ENCODE assay signal across 30 cellular contexts in the genomic region with DNA sequence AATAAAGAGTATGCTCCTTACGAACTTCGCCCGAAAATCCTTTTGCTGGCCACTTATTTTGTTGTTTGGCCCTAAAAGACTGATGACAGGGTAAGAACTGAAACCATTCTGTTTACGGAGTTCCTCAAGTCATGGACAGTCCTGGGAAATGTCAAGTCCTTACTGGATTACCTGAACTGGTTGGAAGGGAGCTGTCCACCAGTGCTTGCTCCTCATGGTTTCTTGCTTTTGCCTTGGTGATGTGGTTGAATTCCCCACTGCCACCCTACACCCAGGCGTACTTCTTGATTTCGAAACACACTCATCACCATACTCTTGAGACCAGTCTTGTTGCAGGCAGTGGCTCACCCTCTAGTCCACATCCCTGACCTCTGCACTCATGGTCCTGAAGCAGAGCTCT.
"Had no signal": no experiment of that assay in that cellular context is flagged by ENCODE, and none has a peak within 500 bp of the region (broad histone marks: within the 10 kb centered on the region; RNA-seq: fewer than 3 reads in every experiment).

No MANE protein-coding gene starts in this region.

- DNase-seq: hypothalamus; immature natural killer cell; kidney; left colon; left lung; lower lobe of right lung; mammary epithelial cell; mesendoderm; naive B cell; natural killer cell; nephron progenitor cell; occipital lobe; stimulated activated CD4-positive, alpha-beta T cell treated with anti-CD3 and anti-CD28 coated beads, Interleukin-12 subunit alpha, Interleukin-12 subunit beta, amount 100 ng/mL, for 4 hours; stimulated activated CD4-positive, alpha-beta T cell treated with anti-CD3 and anti-CD28 coated beads, Interleukin-15, amount 100 ng/mL, for 24 hours; stimulated activated CD4-positive, alpha-beta T cell treated with anti-CD3 and anti-CD28 coated beads, Interleukin-2, amount 100 ng/mL, for 24 hours; stimulated activated CD4-positive, alpha-beta T cell treated with anti-CD3 and anti-CD28 coated beads, Interleukin-4, amount 100 ng/mL, for 1 hour; stimulated activated naive B cell treated with anti-CD40 and anti-IgM and Interleukin-4, amounts not matched to agents 10 μg/mL and 1 μg/mL and 100 μg/mL, for 72 hours; stimulated activated naive CD8-positive, alpha-beta T cell treated with anti-CD3 and anti-CD28 coated beads, Interleukin-15, Interleukin-2, amounts not matched to agents 100 U/mL and 50 U/mL, for 24 hours; stomach; testis; thyroid gland; transverse colon; upper lobe of left lung had no signal

- H3K4me2 ChIP-seq: neural progenitor cell had no signal

- H3K36me3 ChIP-seq: left lung, lower lobe of right lung, neural progenitor cell, neutrophil, right atrium auricular region, stomach, thyroid gland, transverse colon, upper lobe of left lung had no signal

- H2AFZ ChIP-seq: neural progenitor cell, parathyroid adenoma had no signal

- H3K9ac ChIP-seq: neural progenitor cell, parathyroid adenoma had no signal

- H3K4me1 ChIP-seq: left lung, lower lobe of right lung, parathyroid adenoma, right atrium auricular region, stomach, testis, thyroid gland, transverse colon, upper lobe of left lung had no signal

- H3K27ac ChIP-seq: left lung, lower lobe of right lung, neural progenitor cell, neutrophil, parathyroid adenoma, right atrium auricular region, skin epidermis, stomach, testis, thyroid gland, transverse colon, upper lobe of left lung had no signal

- H3K27me3 ChIP-seq: left lung, neural progenitor cell, right atrium auricular region, stomach, testis, thyroid gland, transverse colon, upper lobe of left lung had no signal

- FAIRE-seq: islet of Langerhans, kidney had no signal

- H3K4me3 ChIP-seq: left lung, lower lobe of right lung, neural progenitor cell, right atrium auricular region, skin epidermis, stomach, testis, thyroid gland, transverse colon, upper lobe of left lung had no signal

- H3K9me3 ChIP-seq: left lung, lower lobe of right lung, neutrophil, right atrium auricular region, stomach, testis, thyroid gland, transverse colon, upper lobe of left lung had no signal

- H3K79me2 ChIP-seq: parathyroid adenoma had no signal

- ATAC-seq: left colon; left lung; lower lobe of right lung; natural killer cell; sciatic nerve; stimulated activated naive B cell treated with anti-CD40 and anti-IgM and Interleukin-4, amounts not matched to agents 10 μg/mL and 1 μg/mL and 100 μg/mL, for 72 hours; stimulated activated naive CD8-positive, alpha-beta T cell treated with anti-CD3 and anti-CD28 coated beads, Interleukin-15, Interleukin-2, amounts not matched to agents 100 U/mL and 50 U/mL, for 24 hours had no signal
